Comparison of ENCODE assay signal across 8 cellular contexts in genomic region chr5:134225780-134226440, GRCh38. TPM values are rescaled to one million over a fixed set of nuclear protein-coding genes. Genes with fewer than 3 reads are reported as not detected.
A peak's percentile ranks its signal among the peaks of the same experiment; 100 is the strongest.
DNase-seq lines count a peak whose midpoint lies in the region; TF ChIP-seq lines count a peak whose summit lies in the region.

TSS of gene PPP2CA (minus strand) at chr5:134226073. CDS start at chr5:134225861, 212 bp downstream.

- TF ChIP-seq CTCF in GM20000 (IDR thresholded peaks at IDR 0.05; ENCODE audit: extremely low read depth, missing control alignments) = no peak

- H3K9me3 ChIP-seq in effector memory CD4-positive, alpha-beta T cell (ENCODE audit: control insufficient read depth, low read length) = no peaks in the 10 kb centered on the region

- POLR2A ChIA-PET in activated CD8-positive, alpha-beta memory T cell treated with anti-CD3 and anti-CD28 coated beads for 36 hours (lab: Charles Lee) = interaction anchor here (0.5 to 2.6 kb wide), 16 partner anchors 13 to 679 kb away, joined by 3 to 27 read pairs (median 3); partner anchors contain the start of genes C5orf24, SKP1, UBE2B and VDAC1

- H3K36me3 ChIP-seq in effector memory CD4-positive, alpha-beta T cell (ENCODE audit: control insufficient read depth, insufficient read depth, low read length) = no peaks in the 10 kb centered on the region

- H3K4me3 ChIP-seq in effector memory CD4-positive, alpha-beta T cell (ENCODE audit: insufficient read depth, low read depth, low read length, poor library complexity, severe bottlenecking) = peak within 1 kb of the TSS; percentile 97

- H3K27ac ChIP-seq in effector memory CD4-positive, alpha-beta T cell (ENCODE audit: insufficient read depth, low read length, poor library complexity, severe bottlenecking) = peak within 1 kb of the TSS; percentile 98

- CTCF ChIA-PET in activated CD8-positive, alpha-beta memory T cell treated with anti-CD3 and anti-CD28 coated beads for 36 hours (lab: Charles Lee) = interaction anchor here (0.5 to 1.9 kb wide), 6 partner anchors 10 to 380 kb away, joined by 3 to 7 read pairs (median 4); partner anchors contain the start of gene SKP1

- H3K4me1 ChIP-seq in effector memory CD4-positive, alpha-beta T cell (ENCODE audit: control insufficient read depth, insufficient read depth, low read length, poor library complexity, severe bottlenecking) = peaks cover 14% of the 10 kb centered on the region

- DNase-seq in CMK (ENCODE audit: low read depth) = peak; percentile 91
- peak; percentile 97 for DNase-seq in GM20000 (ENCODE audit: low spot score)
- peak; percentile 99 for DNase-seq in HT-29 (ENCODE audit: low spot score)
- peak; percentile 92 to 97 for DNase-seq in NOMO-1 (lab: John Stamatoyannopoulos, UW; ENCODE audit: unreplicated experiment in 2 of 2)
- DNase-seq in effector memory CD4-positive, alpha-beta T cell = peak; percentile 99
- peak; percentile 99 for DNase-seq in medulla oblongata (ENCODE audit: extremely low spot score)
- DNase-seq in stimulated activated CD8-positive, alpha-beta memory T cell treated with anti-CD3 and anti-CD28 coated beads, Interleukin-12 subunit alpha, Interleukin-12 subunit beta, amount 100 ng/mL, for 1 hour (ENCODE audit: low read depth) = peak; percentile 98

- no peaks in the 10 kb centered on the region for H3K27me3 ChIP-seq in effector memory CD4-positive, alpha-beta T cell (replicated peaks; ENCODE audit: control insufficient read depth, insufficient read depth, low read length, poor library complexity, severe bottlenecking)

RNA-seq across cellular contexts. Expression of gene PPP2CA, which starts in this region (rescaled TPM):
- total RNA-seq in HT-29 (2014; rRNA removed; shearing (Covaris generic)) = 212 and 215 TPM in 2 replicates
- 100 to 1,000 TPM; 185 to 193 TPM for total RNA-seq in activated CD8-positive, alpha-beta memory T cell treated with anti-CD3 and anti-CD28 coated beads for 36 hours

Comparison
In these comparisons a context has a peak if more than half of its experiments do, and no peak if none do; other contexts are left out.
1. Peak in every context shown above with its lines: DNase-seq, H3K4me3 ChIP-seq and H3K27ac ChIP-seq.